11 cellular contexts compared by ENCODE assay signal in genomic region chr11:128890216-128890542, GRCh38. TPM values are rescaled to one million over a fixed set of nuclear protein-coding genes. Genes with fewer than 3 reads are reported as not detected.
A peak's percentile ranks its signal among the peaks of the same experiment; 100 is the strongest.
DNase-seq lines count a peak whose midpoint lies in the region; ATAC-seq and TF ChIP-seq lines count a peak whose summit lies in the region.
"Had no signal": no experiment of that assay in that cellular context is flagged by ENCODE, and none has a peak within 500 bp of the region (broad histone marks: within the 10 kb centered on the region; RNA-seq: fewer than 3 reads in every experiment).

No MANE protein-coding gene starts in this region.

- intact Hi-C loops in esophagus squamous epithelium (cut with DNase I), result no loop called here

- H3K27me3 ChIP-seq in BE2C (peaks cover 52% of the 10 kb centered on the region), esophagus squamous epithelium (peaks cover 0 to 43% (median 0%) of the 10 kb centered on the region in 4 donors)
- H3K27me3 ChIP-seq: testis had no signal

- TF ChIP-seq POLR2A in esophagus squamous epithelium (IDR thresholded peaks at IDR 0.05), result no peak

- peak overlapping the region; percentile 29 for H3K4me3 ChIP-seq in BE2C (ENCODE audit: low read depth, low read length)
- peak overlapping the region; percentile 41 to 74 (median 56) for H3K4me3 ChIP-seq in esophagus squamous epithelium

- CTCF ChIA-PET in RWPE1 (lab: Yijun Ruan, JAX), result interaction anchor here (0.5 to 1.9 kb wide), 3 partner anchors 58 to 283 kb away, joined by 3 to 11 read pairs (median 9); no protein-coding TSS in a partner anchor
- CTCF ChIA-PET in activated CD4-positive, alpha-beta memory T cell treated with anti-CD3 and anti-CD28 coated beads, Interleukin-2, amount 10 ng/mL, durations not matched to agents 7 days and 5 days (lab: Charles Lee), result interaction anchor here (7.7 kb wide), 1 partner anchor 67 kb away, joined by 164 read pairs; no protein-coding TSS in a partner anchor

- peaks cover 44% of the 10 kb centered on the region for H3K27me3 Mint-ChIP-seq in osteocyte (ENCODE audit: unreplicated experiment)
- H3K27me3 Mint-ChIP-seq in activated CD4-positive, alpha-beta memory T cell treated with anti-CD3 and anti-CD28 coated beads, Interleukin-2, amount 10 ng/mL, durations not matched to agents 7 days and 5 days, result peaks cover 69% of the 10 kb centered on the region

- H3K27ac ChIP-seq in RWPE1 (peak overlapping the region; percentile 42), esophagus squamous epithelium (peak overlapping the region in 2 of 4 donors; percentile 29 to 50)
- H3K27ac ChIP-seq: testis had no signal

- ATAC-seq in HG03565 (IDR thresholded peaks at IDR 0.05; ENCODE audit: unreplicated experiment) (no peak), GM18861 (IDR thresholded peaks at IDR 0.05; ENCODE audit: unreplicated experiment) (no peak)

- H3K4me1 Mint-ChIP-seq in osteocyte (ENCODE audit: unreplicated experiment), result peaks cover 1% of the 10 kb centered on the region
- H3K4me1 Mint-ChIP-seq in activated CD4-positive, alpha-beta memory T cell treated with anti-CD3 and anti-CD28 coated beads, Interleukin-2, amount 10 ng/mL, durations not matched to agents 7 days and 5 days, result peaks cover 17% of the 10 kb centered on the region

- WGBS in esophagus squamous epithelium, 2 donors, result 21% methylated on average over 6 to 7 of the region's 9 CpGs

- POLR2A ChIA-PET in RWPE1 (lab: Yijun Ruan, JAX; ENCODE audit: low non-redundant PET), result no interaction called here
- POLR2A ChIA-PET in activated CD4-positive, alpha-beta memory T cell treated with anti-CD3 and anti-CD28 coated beads, Interleukin-2, amount 10 ng/mL, durations not matched to agents 7 days and 5 days (lab: Charles Lee), result no interaction called here

- no peaks in the 10 kb centered on the region; the same call in 1 of the 2 replicates for H3K4me1 ChIP-seq in BE2C
- peaks cover 14 to 76% (median 23%) of the 10 kb centered on the region in 3 donors for H3K4me1 ChIP-seq in esophagus squamous epithelium

- H3K4me3 Mint-ChIP-seq in osteocyte (ENCODE audit: unreplicated experiment), result peak overlapping the region; percentile 74
- H3K4me3 Mint-ChIP-seq in activated CD4-positive, alpha-beta memory T cell treated with anti-CD3 and anti-CD28 coated beads, Interleukin-2, amount 10 ng/mL, durations not matched to agents 7 days and 5 days, result no peak overlapping the region

- H3K36me3 Mint-ChIP-seq in osteocyte (ENCODE audit: unreplicated experiment), result no peaks in the 10 kb centered on the region
- no peaks in the 10 kb centered on the region for H3K36me3 Mint-ChIP-seq in activated CD4-positive, alpha-beta memory T cell treated with anti-CD3 and anti-CD28 coated beads, Interleukin-2, amount 10 ng/mL, durations not matched to agents 7 days and 5 days (ENCODE audit: low read depth)

- no peaks in the 10 kb centered on the region for H3K9me3 Mint-ChIP-seq in osteocyte (ENCODE audit: unreplicated experiment)
- no peaks in the 10 kb centered on the region for H3K9me3 Mint-ChIP-seq in activated CD4-positive, alpha-beta memory T cell treated with anti-CD3 and anti-CD28 coated beads, Interleukin-2, amount 10 ng/mL, durations not matched to agents 7 days and 5 days

- DNase-seq in BE2C, result no peak
- no peak for DNase-seq in RWPE1 (ENCODE audit: low spot score)
- DNase-seq in esophagus squamous epithelium (lab: John Stamatoyannopoulos, UW), result no peak
- no peak for DNase-seq in osteocyte (ENCODE audit: extremely low spot score, unreplicated experiment)
- DNase-seq in NCI-H2029 (lab: John Stamatoyannopoulos, UW), result no peak
- no peak for DNase-seq in activated CD4-positive, alpha-beta memory T cell treated with anti-CD3 and anti-CD28 coated beads, Interleukin-2, amount 10 ng/mL, durations not matched to agents 7 days and 5 days

- H3K9me3 ChIP-seq in BE2C (no peaks in the 10 kb centered on the region), esophagus squamous epithelium (no peaks in the 10 kb centered on the region)
- H3K9me3 ChIP-seq: testis had no signal

- no peak overlapping the region for H3K27ac Mint-ChIP-seq in osteocyte (ENCODE audit: unreplicated experiment)
- no peak overlapping the region for H3K27ac Mint-ChIP-seq in activated CD4-positive, alpha-beta memory T cell treated with anti-CD3 and anti-CD28 coated beads, Interleukin-2, amount 10 ng/mL, durations not matched to agents 7 days and 5 days

- TF ChIP-seq CTCF in BE2C (IDR thresholded peaks at IDR 0.05; ENCODE audit: low read depth, low read length) (no peak), RWPE1 (conservative IDR thresholded peaks at IDR 0.05; ENCODE audit: low read depth) (no peak), esophagus squamous epithelium (IDR thresholded peaks at IDR 0.05) (no peak), osteocyte (IDR thresholded peaks at IDR 0.05) (no peak)

- H3K36me3 ChIP-seq in BE2C (no peaks in the 10 kb centered on the region), esophagus squamous epithelium (no peaks in the 10 kb centered on the region)

RNA-seq across cellular contexts. Expression of gene KCNJ5, which starts 1.0 kb away (rescaled TPM):
- polyA plus RNA-seq in BE2C (2012; ENCODE audit: insufficient read depth, insufficient read length, low read depth), result not detected
- 1 to 10 TPM in 1 of 4 donors, under 1 TPM in 1, not detected in 2; 0.47 to 1.9 TPM for total RNA-seq in esophagus squamous epithelium
- total RNA-seq in osteocyte, result not detected in 2 replicates
- total RNA-seq in activated CD4-positive, alpha-beta memory T cell treated with anti-CD3 and anti-CD28 coated beads, Interleukin-2, amount 10 ng/mL, durations not matched to agents 7 days and 5 days, result not detected
- total RNA-seq: M059J had no signal

RNA-seq across cellular contexts. Expression of gene KCNJ1, which starts 23.1 kb away (rescaled TPM):
- polyA plus RNA-seq in BE2C (2012; ENCODE audit: insufficient read depth, insufficient read length, low read depth), result not detected
- total RNA-seq in esophagus squamous epithelium (1 to 10 TPM in 1 of 4 donors, under 1 TPM in 1, not detected in 2; under 0.01 to 1.3 TPM), osteocyte (not detected in 2 replicates)
- total RNA-seq in activated CD4-positive, alpha-beta memory T cell treated with anti-CD3 and anti-CD28 coated beads, Interleukin-2, amount 10 ng/mL, durations not matched to agents 7 days and 5 days, result not detected
- total RNA-seq: M059J had no signal

RNA-seq across cellular contexts. Expression of gene TP53AIP1, which starts 52.5 kb away (rescaled TPM):
- polyA plus RNA-seq in BE2C (2012; ENCODE audit: insufficient read depth, insufficient read length, low read depth), result not detected
- total RNA-seq in esophagus squamous epithelium, result 10 to 100 TPM; 11.0 to 16.7 (median 13.9) TPM
- total RNA-seq in osteocyte, result not detected in 2 replicates
- total RNA-seq in activated CD4-positive, alpha-beta memory T cell treated with anti-CD3 and anti-CD28 coated beads, Interleukin-2, amount 10 ng/mL, durations not matched to agents 7 days and 5 days, result not detected
- total RNA-seq: M059J, sciatic nerve had no signal
